9 cellular contexts compared by ENCODE assay signal in the genomic region with DNA sequence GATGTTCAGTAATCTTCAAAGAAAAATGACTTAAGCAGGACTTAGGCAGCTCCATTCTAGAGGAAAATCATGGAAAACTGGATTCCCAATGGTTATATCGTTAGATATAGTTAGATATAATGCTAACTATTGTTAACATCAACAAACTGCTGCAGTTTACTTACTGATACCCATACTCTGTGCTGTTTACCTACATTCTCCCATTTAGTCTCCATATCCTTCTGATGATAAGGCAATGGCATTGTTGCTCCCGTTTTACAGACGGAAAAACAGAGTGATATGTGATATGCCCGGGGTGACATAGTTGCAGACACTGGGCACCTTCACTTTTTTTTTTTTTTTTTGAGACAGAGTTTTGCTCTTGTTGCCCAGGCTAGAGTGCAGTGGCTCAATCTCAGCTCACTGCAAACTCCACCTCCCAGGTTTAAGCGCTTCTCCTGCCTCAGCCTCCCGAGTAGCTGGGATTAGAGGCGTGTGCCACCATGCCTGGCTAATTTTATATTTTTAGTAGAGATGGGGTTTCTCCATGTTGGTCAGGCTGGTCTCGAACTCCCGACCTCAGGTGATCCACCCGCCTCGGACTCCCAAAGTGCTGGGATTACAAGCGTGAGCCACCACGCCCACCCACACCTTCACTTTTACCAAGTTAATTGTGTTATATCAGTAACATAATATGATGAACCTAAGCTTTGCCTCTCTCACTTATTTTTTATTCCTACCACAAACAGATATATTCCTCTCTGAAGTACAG. TPM values are rescaled to one million over a fixed set of nuclear protein-coding genes. Genes with fewer than 3 reads are reported as not detected.
A peak's percentile ranks its signal among the peaks of the same experiment; 100 is the strongest.
DNase-seq lines count a peak whose midpoint lies in the region; ATAC-seq and TF ChIP-seq lines count a peak whose summit lies in the region.
"Not testable (repeated sequence)": the region's sequence is repeated elsewhere in the genome, so short reads cannot be mapped to it uniquely, and the experiment has no call there.
"Had no signal": no experiment of that assay in that cellular context is flagged by ENCODE, and none has a peak within 500 bp of the region (broad histone marks: within the 10 kb centered on the region; RNA-seq: fewer than 3 reads in every experiment).

No MANE protein-coding gene starts in this region.

- intact Hi-C loops in activated CD8-positive, alpha-beta T cell treated with anti-CD3 and anti-CD28 coated beads for 36 hours (cut with micrococcal nuclease); MCF 10A (cut with micrococcal nuclease); esophagus squamous epithelium (cut with DNase I); sigmoid colon (cut with DNase I): not testable (repeated sequence)

- H3K36me3 Mint-ChIP-seq in activated CD8-positive, alpha-beta T cell treated with anti-CD3 and anti-CD28 coated beads for 36 hours (ENCODE audit: low read depth): not testable (repeated sequence)
- H3K36me3 Mint-ChIP-seq in MCF 10A (ENCODE audit: insufficient read depth, unreplicated experiment) (peaks cover 20% of the 10 kb centered on the region), type B pancreatic cell (peaks cover 36% of the 10 kb centered on the region)

- TF ChIP-seq CTCF in RWPE1 (conservative IDR thresholded peaks at IDR 0.05; ENCODE audit: low read depth); activated CD8-positive, alpha-beta T cell treated with anti-CD3 and anti-CD28 coated beads for 36 hours (IDR thresholded peaks at IDR 0.05); MCF 10A (IDR thresholded peaks at IDR 0.05; ENCODE audit: unreplicated experiment); esophagus squamous epithelium (IDR thresholded peaks at IDR 0.05); liver (IDR thresholded peaks at IDR 0.05; ENCODE audit: low read depth, low read length, missing input control); sigmoid colon (IDR thresholded peaks at IDR 0.05); type B pancreatic cell (conservative IDR thresholded peaks at IDR 0.05): not testable (repeated sequence)

- not testable (repeated sequence) for H3K27ac Mint-ChIP-seq in activated CD8-positive, alpha-beta T cell treated with anti-CD3 and anti-CD28 coated beads for 36 hours
- H3K27ac Mint-ChIP-seq in MCF 10A (ENCODE audit: low read depth, unreplicated experiment) (peak overlapping the region; percentile 95), type B pancreatic cell (peak overlapping the region; percentile 27)

- peak overlapping the region; percentile 50 for H3K9ac ChIP-seq in GM23248
- not testable (repeated sequence) for H3K9ac ChIP-seq in liver (ENCODE audit: low read depth in 1 of 2, low read length in 2 of 2)

- not testable (repeated sequence) for H3K79me2 ChIP-seq in GM23248 (ENCODE audit: insufficient read depth)

- not testable (repeated sequence) for H3K9me2 ChIP-seq in GM23248 (ENCODE audit: insufficient read depth)

- WGBS in GM23248 (ENCODE audit: low coverage in 1 of 2, low lambda C conversion rate in 2 of 2, missing lambda C conversion rate in 2 of 2), 2 experiments: 92 to 94% methylated on average over 13 of the region's 13 CpGs
- 60 to 63% methylated on average over 13 of the region's 13 CpGs for WGBS in esophagus squamous epithelium, 2 donors
- 94% methylated on average over 13 of the region's 13 CpGs for WGBS in liver
- WGBS in sigmoid colon, 2 donors: 92% methylated on average over 13 of the region's 13 CpGs

- POLR2A ChIA-PET in RWPE1 (lab: Yijun Ruan, JAX; ENCODE audit: low non-redundant PET); activated CD8-positive, alpha-beta T cell treated with anti-CD3 and anti-CD28 coated beads for 36 hours (lab: Charles Lee): not testable (repeated sequence)
- POLR2A ChIA-PET in MCF 10A (lab: Yijun Ruan, JAX): interaction anchor here (0.7 to 1.4 kb wide), 9 partner anchors 8 to 98 kb away, joined by 3 to 9 read pairs (median 4); a partner anchor contains a TSS

- not testable (repeated sequence) for TF ChIP-seq EP300 in sigmoid colon (IDR thresholded peaks at IDR 0.05)

- H3K4me2 ChIP-seq in GM23248 (ENCODE audit: unreplicated experiment): peak overlapping the region; percentile 13

- H3K9me3 Mint-ChIP-seq in activated CD8-positive, alpha-beta T cell treated with anti-CD3 and anti-CD28 coated beads for 36 hours; MCF 10A (ENCODE audit: unreplicated experiment); type B pancreatic cell: not testable (repeated sequence)

- H3K27me3 Mint-ChIP-seq in activated CD8-positive, alpha-beta T cell treated with anti-CD3 and anti-CD28 coated beads for 36 hours: peaks cover 22% of the 10 kb centered on the region
- not testable (repeated sequence) for H3K27me3 Mint-ChIP-seq in MCF 10A (ENCODE audit: insufficient read depth, unreplicated experiment); type B pancreatic cell

- not testable (repeated sequence) for TF ChIP-seq RAD21 in liver (IDR thresholded peaks at IDR 0.05)

- H3K4me3 Mint-ChIP-seq in activated CD8-positive, alpha-beta T cell treated with anti-CD3 and anti-CD28 coated beads for 36 hours; type B pancreatic cell: not testable (repeated sequence)
- peak overlapping the region; percentile 59 for H3K4me3 Mint-ChIP-seq in MCF 10A (ENCODE audit: unreplicated experiment)

- CTCF ChIA-PET in RWPE1 (lab: Yijun Ruan, JAX) (interaction anchor here (0.6 to 0.9 kb wide), 3 partner anchors 12 to 720 kb away, joined by 3 read pairs; no protein-coding TSS in a partner anchor), MCF 10A (lab: Yijun Ruan, JAX) (interaction anchor here (0.6 to 1.4 kb wide), 3 partner anchors 8 to 313 kb away, joined by 3 read pairs; no protein-coding TSS in a partner anchor)
- CTCF ChIA-PET in activated CD8-positive, alpha-beta T cell treated with anti-CD3 and anti-CD28 coated beads for 36 hours (lab: Charles Lee): not testable (repeated sequence)

- not testable (repeated sequence) for DNase-seq in GM23248; RWPE1 (ENCODE audit: low spot score); MCF 10A (ENCODE audit: unreplicated experiment); esophagus squamous epithelium (lab: John Stamatoyannopoulos, UW); sigmoid colon; type B pancreatic cell (ENCODE audit: extremely low spot score, unreplicated experiment)
- peak; percentile 9 for DNase-seq in activated CD8-positive, alpha-beta T cell treated with anti-CD3 and anti-CD28 coated beads for 36 hours

- H3K36me3 ChIP-seq in GM23248 (ENCODE audit: low read depth) (peaks cover 99% of the 10 kb centered on the region), esophagus squamous epithelium (peaks cover 0 to 40% (median 0%) of the 10 kb centered on the region in 3 donors), liver (ENCODE audit: control insufficient read depth in 4 of 4, insufficient read depth in 3 of 4, low read depth in 1 of 4, low read length in 3 of 4) (peaks cover 7 to 65% (median 54%) of the 10 kb centered on the region in 4 donors), sigmoid colon (peaks cover 42 to 100% (median 63%) of the 10 kb centered on the region in 4 donors)

- peaks cover 97% of the 10 kb centered on the region for H3F3A ChIP-seq in GM23248 (ENCODE audit: insufficient read depth)

- peak overlapping the region; percentile 68 for H3K27ac ChIP-seq in GM23248
- H3K27ac ChIP-seq in RWPE1: peak overlapping the region; percentile 85
- peak overlapping the region in 3 of 4 donors; percentile 60 to 84 (median 73) for H3K27ac ChIP-seq in esophagus squamous epithelium
- H3K27ac ChIP-seq in liver (ENCODE audit: low read depth in 1 of 2, low read length in 2 of 2): peak overlapping the region; percentile 7 to 69
- H3K27ac ChIP-seq in sigmoid colon: peak overlapping the region; percentile 23 to 73 (median 68)

- peaks cover 16% of the 10 kb centered on the region for H3K4me1 Mint-ChIP-seq in activated CD8-positive, alpha-beta T cell treated with anti-CD3 and anti-CD28 coated beads for 36 hours (ENCODE audit: low read depth)
- H3K4me1 Mint-ChIP-seq in MCF 10A (ENCODE audit: insufficient read depth, unreplicated experiment): peaks cover 19% of the 10 kb centered on the region
- not testable (repeated sequence) for H3K4me1 Mint-ChIP-seq in type B pancreatic cell (ENCODE audit: unreplicated experiment)

- H2AFZ ChIP-seq in GM23248: not testable (repeated sequence)

- TF ChIP-seq POLR2A in esophagus squamous epithelium (IDR thresholded peaks at IDR 0.05); sigmoid colon (IDR thresholded peaks at IDR 0.05): not testable (repeated sequence)

- not testable (repeated sequence) for BruUV-seq in MCF 10A (replicated peaks; lab: Mats Ljungman, UMichigan)

- in situ Hi-C loops in GM23248 (cut with MboI): not testable (repeated sequence)

- H3K4me1 ChIP-seq in GM23248 (ENCODE audit: insufficient read depth) (peaks cover 76% of the 10 kb centered on the region), esophagus squamous epithelium (peaks cover 0 to 15% (median 4%) of the 10 kb centered on the region in 3 donors), liver (ENCODE audit: control insufficient read depth in 4 of 4, insufficient read depth in 4 of 4, low read length in 3 of 4) (peaks cover 4 to 14% (median 10%) of the 10 kb centered on the region in 4 donors), sigmoid colon (peaks cover 0 to 22% (median 9%) of the 10 kb centered on the region in 4 donors)

- H3K27me3 ChIP-seq in GM23248 (replicated peaks; ENCODE audit: insufficient read depth); esophagus squamous epithelium; liver (ENCODE audit: control insufficient read depth in 4 of 4, insufficient read depth in 4 of 4, low read length in 3 of 4); sigmoid colon: not testable (repeated sequence)

- H4K20me1 ChIP-seq in GM23248 (ENCODE audit: insufficient read depth): peaks cover 36% of the 10 kb centered on the region

- not testable (repeated sequence) for H3K4me3 ChIP-seq in GM23248; esophagus squamous epithelium; liver (ENCODE audit: low read depth in 1 of 3, low read length in 3 of 3); sigmoid colon

- ATAC-seq in activated CD8-positive, alpha-beta T cell treated with anti-CD3 and anti-CD28 coated beads for 36 hours: peak; percentile 16

- not testable (repeated sequence) for H3K9me3 ChIP-seq in GM23248 (ENCODE audit: low read depth); esophagus squamous epithelium; liver (ENCODE audit: control insufficient read depth in 4 of 4, low read length in 3 of 4); sigmoid colon

RNA-seq across cellular contexts. Expression of a gene that starts 25.5 kb away (rescaled TPM):
- total RNA-seq in GM23248 (2014; rRNA removed; shearing (Covaris generic)): 33,406 and 36,331 TPM in 2 replicates
- polyA plus RNA-seq in GM23248 (2016; fragmentation: Nextera tagmentation; extraction: Ambion mirVana) (19,771 and 20,647 TPM in 2 replicates), liver (100 to 1,000 TPM; 545 to 815 TPM), sigmoid colon (100 to 1,000 TPM in 1 of 3 donors, 10 to 100 TPM in 2; 13.6 to 140 (median 28.2) TPM)
- total RNA-seq in activated CD8-positive, alpha-beta T cell treated with anti-CD3 and anti-CD28 coated beads for 36 hours: under 1 TPM in 1 of 2 experiments, not detected in 1; 0.11 TPM
- total RNA-seq in MCF 10A (2022) (564 and 636 TPM in 2 replicates), esophagus squamous epithelium (100 to 1,000 TPM in 2 of 4 donors, 10 to 100 TPM in 2; 15.7 to 393 (median 112) TPM), liver (1,000 to 10,000 TPM in 1 of 2 donors, 100 to 1,000 TPM in 1; 859 to 1,402 TPM), sigmoid colon (1,000 to 10,000 TPM in 2 of 4 donors, 100 to 1,000 TPM in 2; 671 to 3,059 (median 1,333) TPM), type B pancreatic cell (ENCODE audit: low replicate concordance) (499 and 902 TPM in 2 replicates)
- total RNA-seq: CD4-positive, alpha-beta memory T cell had no signal

Comparison
In these comparisons a context has a peak if more than half of its experiments do, and no peak if none do; other contexts are left out.
1. RNA of a gene that starts 25.5 kb away (total RNA-seq): 33,406 to 36,331 TPM in GM23248, 671 to 3,059 TPM in sigmoid colon, 859 to 1,402 TPM in liver, 499 to 902 TPM in type B pancreatic cell, 564 to 636 TPM in MCF 10A and 15.7 to 393 TPM in esophagus squamous epithelium; 0.11 TPM in activated CD8-positive, alpha-beta T cell treated with anti-CD3 and anti-CD28 coated beads for 36 hours; every median in the first group is over 10 times any median in the second.
2. Peak in every context shown above with its lines, with median percentiles within 50 percentile points of each other: H3K27ac ChIP-seq.